Comparison of ENCODE assay signal across 1 cellular context in the genomic region with DNA sequence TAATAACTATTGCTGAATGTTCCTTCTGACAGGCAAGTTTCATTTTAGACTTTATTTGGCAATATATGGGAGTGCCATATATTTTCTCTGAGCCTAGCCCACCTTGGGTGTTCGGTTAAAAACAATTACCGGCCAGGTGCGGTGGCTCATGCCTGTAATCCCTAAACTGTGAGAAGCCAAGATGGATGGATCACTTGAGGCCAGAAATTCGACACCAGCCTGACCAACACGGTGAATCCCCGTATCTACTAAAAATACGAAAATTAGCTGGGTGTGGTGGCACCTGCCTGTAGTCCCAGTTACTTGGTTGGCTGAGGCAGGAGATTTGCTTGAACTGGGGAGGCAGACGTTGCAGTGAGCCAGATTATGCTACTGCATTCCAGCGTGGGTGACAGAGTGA.
TF ChIP-seq lines count a peak whose summit lies in the region.

No MANE protein-coding gene starts in this region.

TF ChIP-seq in WTC11, 78 proteins besides CTCF, POLR2A, EP300 and RAD21 (continued from another document):
- TF ChIP-seq, protein P1, sequence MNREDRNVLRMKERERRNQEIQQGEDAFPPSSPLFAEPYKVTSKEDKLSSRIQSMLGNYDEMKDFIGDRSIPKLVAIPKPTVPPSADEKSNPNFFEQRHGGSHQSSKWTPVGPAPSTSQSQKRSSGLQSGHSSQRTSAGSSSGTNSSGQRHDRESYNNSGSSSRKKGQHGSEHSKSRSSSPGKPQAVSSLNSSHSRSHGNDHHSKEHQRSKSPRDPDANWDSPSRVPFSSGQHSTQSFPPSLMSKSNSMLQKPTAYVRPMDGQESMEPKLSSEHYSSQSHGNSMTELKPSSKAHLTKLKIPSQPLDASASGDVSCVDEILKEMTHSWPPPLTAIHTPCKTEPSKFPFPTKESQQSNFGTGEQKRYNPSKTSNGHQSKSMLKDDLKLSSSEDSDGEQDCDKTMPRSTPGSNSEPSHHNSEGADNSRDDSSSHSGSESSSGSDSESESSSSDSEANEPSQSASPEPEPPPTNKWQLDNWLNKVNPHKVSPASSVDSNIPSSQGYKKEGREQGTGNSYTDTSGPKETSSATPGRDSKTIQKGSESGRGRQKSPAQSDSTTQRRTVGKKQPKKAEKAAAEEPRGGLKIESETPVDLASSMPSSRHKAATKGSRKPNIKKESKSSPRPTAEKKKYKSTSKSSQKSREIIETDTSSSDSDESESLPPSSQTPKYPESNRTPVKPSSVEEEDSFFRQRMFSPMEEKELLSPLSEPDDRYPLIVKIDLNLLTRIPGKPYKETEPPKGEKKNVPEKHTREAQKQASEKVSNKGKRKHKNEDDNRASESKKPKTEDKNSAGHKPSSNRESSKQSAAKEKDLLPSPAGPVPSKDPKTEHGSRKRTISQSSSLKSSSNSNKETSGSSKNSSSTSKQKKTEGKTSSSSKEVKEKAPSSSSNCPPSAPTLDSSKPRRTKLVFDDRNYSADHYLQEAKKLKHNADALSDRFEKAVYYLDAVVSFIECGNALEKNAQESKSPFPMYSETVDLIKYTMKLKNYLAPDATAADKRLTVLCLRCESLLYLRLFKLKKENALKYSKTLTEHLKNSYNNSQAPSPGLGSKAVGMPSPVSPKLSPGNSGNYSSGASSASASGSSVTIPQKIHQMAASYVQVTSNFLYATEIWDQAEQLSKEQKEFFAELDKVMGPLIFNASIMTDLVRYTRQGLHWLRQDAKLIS (CRISPR knock-in tag; IDR thresholded peaks at IDR 0.05; ENCODE audit: borderline replicate concordance), result no peak
- TF ChIP-seq, protein P2, sequence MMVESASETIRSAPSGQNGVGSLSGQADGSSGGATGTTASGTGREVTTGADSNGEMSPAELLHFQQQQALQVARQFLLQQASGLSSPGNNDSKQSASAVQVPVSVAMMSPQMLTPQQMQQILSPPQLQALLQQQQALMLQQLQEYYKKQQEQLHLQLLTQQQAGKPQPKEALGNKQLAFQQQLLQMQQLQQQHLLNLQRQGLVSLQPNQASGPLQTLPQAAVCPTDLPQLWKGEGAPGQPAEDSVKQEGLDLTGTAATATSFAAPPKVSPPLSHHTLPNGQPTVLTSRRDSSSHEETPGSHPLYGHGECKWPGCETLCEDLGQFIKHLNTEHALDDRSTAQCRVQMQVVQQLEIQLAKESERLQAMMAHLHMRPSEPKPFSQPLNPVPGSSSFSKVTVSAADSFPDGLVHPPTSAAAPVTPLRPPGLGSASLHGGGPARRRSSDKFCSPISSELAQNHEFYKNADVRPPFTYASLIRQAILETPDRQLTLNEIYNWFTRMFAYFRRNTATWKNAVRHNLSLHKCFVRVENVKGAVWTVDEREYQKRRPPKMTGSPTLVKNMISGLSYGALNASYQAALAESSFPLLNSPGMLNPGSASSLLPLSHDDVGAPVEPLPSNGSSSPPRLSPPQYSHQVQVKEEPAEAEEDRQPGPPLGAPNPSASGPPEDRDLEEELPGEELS (CRISPR knock-in tag; IDR thresholded peaks at IDR 0.05), result no peak
- TF ChIP-seq SMAD3 (CRISPR knock-in tag; IDR thresholded peaks at IDR 0.05; ENCODE audit: borderline replicate concordance), result no peak
- TF ChIP-seq RELA (CRISPR knock-in tag; IDR thresholded peaks at IDR 0.05; ENCODE audit: borderline replicate concordance), result no peak
